14 cellular contexts compared by ENCODE assay signal in genomic region chr7:10706875-10707493, GRCh38.
DNase-seq lines count a peak whose midpoint lies in the region; ATAC-seq, FAIRE-seq and TF ChIP-seq lines count a peak whose summit lies in the region.
"Had no signal": no experiment of that assay in that cellular context is flagged by ENCODE, and none has a peak within 500 bp of the region (broad histone marks: within the 10 kb centered on the region; RNA-seq: fewer than 3 reads in every experiment).

No MANE protein-coding gene starts in this region.

- TF ChIP-seq CTCF in testis (IDR thresholded peaks at IDR 0.05) (no peak), colonic mucosa (IDR thresholded peaks at IDR 0.05) (no peak), kidney (IDR thresholded peaks at IDR 0.05; ENCODE audit: borderline replicate concordance, extremely low read depth, insufficient read depth) (no peak)

- intact Hi-C loops in testis (cut with DNase I; ENCODE audit: low total_unique reads): no loop called here
- intact Hi-C loops in colonic mucosa (cut with DNase I): no loop called here
- intact Hi-C loops in kidney (cut with DNase I): no loop called here

- no peak for FAIRE-seq in kidney (lab: Jason Lieb, UNC)

- H3K27me3 ChIP-seq in testis: no peaks in the 10 kb centered on the region
- H3K27me3 ChIP-seq in colonic mucosa: no peaks in the 10 kb centered on the region
- H3K27me3 ChIP-seq: stomach had no signal

- H3K4me1 ChIP-seq in testis (no peaks in the 10 kb centered on the region), colonic mucosa (no peaks in the 10 kb centered on the region), kidney (ENCODE audit: control insufficient read depth in 1 of 2, insufficient read depth in 1 of 2, low read depth in 1 of 2, low read length in 2 of 2) (no peaks in the 10 kb centered on the region)
- H3K4me1 ChIP-seq: stomach had no signal

- H3K9me3 ChIP-seq in testis: no peaks in the 10 kb centered on the region
- no peaks in the 10 kb centered on the region for H3K9me3 ChIP-seq in colonic mucosa
- no peaks in the 10 kb centered on the region for H3K9me3 ChIP-seq in kidney (ENCODE audit: control insufficient read depth in 1 of 2, low read length in 2 of 2)
- H3K9me3 ChIP-seq: stomach had no signal

- H3K27ac ChIP-seq in testis (no peak overlapping the region), colonic mucosa (no peak overlapping the region), kidney (ENCODE audit: low read depth in 2 of 2, low read length in 2 of 2) (no peak overlapping the region)
- H3K27ac ChIP-seq: stomach had no signal

- DNase-seq in G401 (ENCODE audit: low spot score) (peak; percentile 54), GM19240 (ENCODE audit: insufficient read length, low spot score) (peak; percentile 46), inferior parietal cortex (ENCODE audit: extremely low spot score) (no peak), testis (no peak), colonic mucosa (no peak), kidney (no peak)
- DNase-seq: activated CD4-positive, alpha-beta T cell treated with anti-CD3 and anti-CD28 coated beads for 1 hour; effector CD8-positive, alpha-beta T cell; GF-D8; NCI-H2107; Right ventricle myocardium superior; stomach had no signal

- H3K36me3 ChIP-seq in testis (ENCODE audit: low read depth, missing control alignments): no peaks in the 10 kb centered on the region
- H3K36me3 ChIP-seq in colonic mucosa: no peaks in the 10 kb centered on the region
- no peaks in the 10 kb centered on the region for H3K36me3 ChIP-seq in kidney (ENCODE audit: control insufficient read depth in 1 of 2, insufficient read depth in 2 of 2, low read length in 2 of 2)
- H3K36me3 ChIP-seq: stomach had no signal

- H3K4me3 ChIP-seq in testis (no peak overlapping the region), colonic mucosa (no peak overlapping the region), kidney (ENCODE audit: low read length in 2 of 2) (no peak overlapping the region)
- H3K4me3 ChIP-seq: stomach had no signal

- 79 to 89% methylated on average over 3 of the region's 3 CpGs for WGBS in testis, 2 donors

- TF ChIP-seq POLR2A in testis (IDR thresholded peaks at IDR 0.05): no peak

- in situ Hi-C loops in G401 (cut with HindIII; ENCODE audit: low sequenced_read_pairs): no loop called here

- no peak overlapping the region for H3K9ac ChIP-seq in colonic mucosa (ENCODE audit: low read depth in 2 of 2, low read length in 2 of 2)
- H3K9ac ChIP-seq in kidney (ENCODE audit: low read length in 2 of 2): no peak overlapping the region

- peak; percentile 100 for ATAC-seq in HG02623 (IDR thresholded peaks at IDR 0.05; ENCODE audit: unreplicated experiment)
- ATAC-seq in HG03439 (IDR thresholded peaks at IDR 0.05; ENCODE audit: unreplicated experiment): peak; percentile 100

Comparison
In these comparisons a context has a peak if more than half of its experiments do, and no peak if none do; other contexts are left out.
1. DNase-seq: peak in G401 (single experiment) and GM19240 (single experiment); none in inferior parietal cortex (single experiment), testis (single experiment), colonic mucosa (single experiment) and kidney (single experiment).